In the genomic region with DNA sequence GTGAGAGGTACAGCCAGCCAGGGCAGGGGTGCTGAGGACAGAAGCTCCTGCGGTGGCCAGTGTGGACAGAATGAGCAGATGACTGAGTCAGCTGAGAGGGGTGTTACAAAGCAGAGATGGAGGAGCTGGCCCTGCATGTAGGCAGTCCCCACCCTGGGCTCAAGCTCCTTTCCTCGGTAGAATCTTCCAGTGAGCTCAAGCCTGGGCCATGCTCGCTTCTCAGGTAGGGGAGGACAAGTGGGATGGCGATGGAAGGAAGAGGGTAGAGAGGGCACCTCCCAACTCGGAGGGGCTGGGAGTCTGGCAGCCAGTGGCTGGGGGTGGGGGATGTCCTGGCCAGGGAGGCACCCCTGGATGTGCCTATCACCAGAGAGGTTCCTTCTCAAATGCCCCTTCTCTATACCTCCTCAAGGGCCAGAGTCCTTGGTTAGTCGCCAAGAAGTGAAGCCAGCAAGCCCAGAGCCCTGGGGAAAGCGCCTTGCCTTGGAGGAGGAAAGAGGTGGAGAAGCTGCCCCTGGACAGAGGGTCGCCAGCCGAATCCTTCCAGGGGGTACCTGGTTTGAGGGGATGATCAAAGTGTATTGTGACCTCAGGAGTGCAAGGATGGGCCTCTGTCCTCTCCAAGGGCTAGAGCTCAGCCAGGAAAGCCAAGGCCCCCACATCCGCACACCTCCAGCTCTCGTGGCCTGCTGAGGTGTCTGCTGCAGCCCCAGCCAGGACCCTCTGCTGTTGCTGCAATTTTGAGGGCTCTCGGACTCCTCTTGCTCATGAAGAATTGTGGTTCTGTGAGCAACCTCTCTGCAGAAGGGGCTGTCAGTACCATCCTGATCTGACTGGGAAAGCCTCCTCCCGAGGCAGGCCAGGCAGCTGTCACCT, we compare ENCODE assay signal across 16 cellular contexts.
"Had no signal": no experiment of that assay in that cellular context is flagged by ENCODE, and none has a peak within 500 bp of the region (broad histone marks: within the 10 kb centered on the region; RNA-seq: fewer than 3 reads in every experiment).

No MANE protein-coding gene starts in this region.

- H3K9me3 ChIP-seq: esophagus squamous epithelium, upper lobe of left lung had no signal

- H3K4me1 ChIP-seq: esophagus squamous epithelium had no signal

- H3K36me3 ChIP-seq: esophagus squamous epithelium, upper lobe of left lung had no signal

- H3K27me3 ChIP-seq: upper lobe of left lung had no signal

- H3K9me3 Mint-ChIP-seq: activated B cell treated with CpG ODN at 0.5 μM for 24 hours; activated CD4-positive, alpha-beta memory T cell treated with anti-CD3 and anti-CD28 coated beads for 36 hours; activated T-cell treated with anti-CD3 and anti-CD28 coated beads, Interleukin-2, amount 50 U/mL, for 72 hours; stimulated activated naive CD8-positive, alpha-beta T cell treated with anti-CD3 and anti-CD28 coated beads, Interleukin-15, Interleukin-2, amounts not matched to agents 100 ng/mL and 50 ng/mL, for 24 hours had no signal

- H3K4me3 ChIP-seq: esophagus squamous epithelium, upper lobe of left lung had no signal

- H3K27me3 Mint-ChIP-seq: activated B cell treated with CpG ODN at 0.5 μM for 24 hours had no signal

- H3K4me3 Mint-ChIP-seq: activated B cell treated with CpG ODN at 0.5 μM for 24 hours; activated CD4-positive, alpha-beta memory T cell treated with anti-CD3 and anti-CD28 coated beads for 36 hours; activated T-cell treated with anti-CD3 and anti-CD28 coated beads, Interleukin-2, amount 50 U/mL, for 72 hours; nephron progenitor cell; stimulated activated naive CD8-positive, alpha-beta T cell treated with anti-CD3 and anti-CD28 coated beads, Interleukin-15, Interleukin-2, amounts not matched to agents 100 ng/mL and 50 ng/mL, for 24 hours had no signal

- H3K27ac Mint-ChIP-seq: activated B cell treated with CpG ODN at 0.5 μM for 24 hours; activated CD4-positive, alpha-beta memory T cell treated with anti-CD3 and anti-CD28 coated beads for 36 hours; activated T-cell treated with anti-CD3 and anti-CD28 coated beads, Interleukin-2, amount 50 U/mL, for 72 hours; nephron progenitor cell; stimulated activated naive CD8-positive, alpha-beta T cell treated with anti-CD3 and anti-CD28 coated beads, Interleukin-15, Interleukin-2, amounts not matched to agents 100 ng/mL and 50 ng/mL, for 24 hours had no signal

- ATAC-seq: activated T-cell treated with anti-CD3 and anti-CD28 coated beads, Interleukin-2, amount 50 U/mL, for 72 hours had no signal

- H3K27ac ChIP-seq: esophagus squamous epithelium, upper lobe of left lung had no signal

- DNase-seq: activated B cell treated with CpG ODN at 0.5 μM for 24 hours; activated CD4-positive, alpha-beta memory T cell treated with anti-CD3 and anti-CD28 coated beads for 36 hours; activated CD4-positive, alpha-beta T cell treated with anti-CD3 and anti-CD28 coated beads for 4 hours; activated effector memory CD4-positive, alpha-beta T cell treated with anti-CD3 and anti-CD28 coated beads, Interleukin-2, amount 50 U/mL, for 16 hours; activated naive CD4-positive, alpha-beta T cell treated with anti-CD3 and anti-CD28 coated beads, Interleukin-2, amount 50 U/mL, for 16 hours; activated T-cell treated with anti-CD3 and anti-CD28 coated beads, Interleukin-2, amount 50 U/mL, for 72 hours; aorta; effector CD8-positive, alpha-beta T cell; esophagus squamous epithelium; nephron progenitor cell; nucleus accumbens; stimulated activated CD4-positive, alpha-beta T cell treated with anti-CD3 and anti-CD28 coated beads, Interleukin-2, amount 100 ng/mL, for 24 hours; T-helper 1 cell; T-helper 9 cell; upper lobe of left lung had no signal
